In genomic region chr10:29512460-29512974, GRCh38 we compare ENCODE assay signal across 15 cellular contexts.
"Had no signal": no experiment of that assay in that cellular context is flagged by ENCODE, and none has a peak within 500 bp of the region (broad histone marks: within the 10 kb centered on the region; RNA-seq: fewer than 3 reads in every experiment).

No MANE protein-coding gene starts in this region.

- H3K27ac ChIP-seq: body of pancreas, epithelial cell of prostate, foreskin keratinocyte, neutrophil, parathyroid adenoma, upper lobe of left lung had no signal

- H3K9me3 ChIP-seq: body of pancreas, neutrophil, SK-N-SH, upper lobe of left lung had no signal

- H3K9ac ChIP-seq: parathyroid adenoma, SK-N-SH had no signal

- ATAC-seq: stimulated activated naive CD8-positive, alpha-beta T cell treated with anti-CD3 and anti-CD28 coated beads, Interleukin-15, Interleukin-2, amounts not matched to agents 100 U/mL and 50 U/mL, for 24 hours had no signal

- H3K27me3 ChIP-seq: body of pancreas, foreskin keratinocyte, neutrophil, upper lobe of left lung had no signal

- H3K4me3 ChIP-seq: body of pancreas, upper lobe of left lung had no signal

- H3K4me1 ChIP-seq: parathyroid adenoma, upper lobe of left lung had no signal

- DNase-seq: activated B cell treated with CpG ODN at 0.5 μM for 24 hours; activated CD4-positive, alpha-beta memory T cell treated with anti-CD3 and anti-CD28 coated beads for 36 hours; activated CD8-positive, alpha-beta memory T cell treated with anti-CD3 and anti-CD28 coated beads, Interleukin-2, amount 10 ng/mL, durations not matched to agents 7 days and 5 days; amniotic stem cell; natural killer cell; stimulated activated CD4-positive, alpha-beta T cell treated with anti-CD3 and anti-CD28 coated beads, Interleukin-12 subunit alpha, Interleukin-12 subunit beta, amount 100 ng/mL, for 4 hours; stimulated activated CD4-positive, alpha-beta T cell treated with anti-CD3 and anti-CD28 coated beads, Interleukin-2, amount 100 ng/mL, for 24 hours; stimulated activated naive CD8-positive, alpha-beta T cell treated with anti-CD3 and anti-CD28 coated beads, Interleukin-15, Interleukin-2, amounts not matched to agents 100 U/mL and 50 U/mL, for 24 hours had no signal
